13 cellular contexts compared by ENCODE assay signal in genomic region chr5:760363-761205, GRCh38. TPM values are rescaled to one million over a fixed set of nuclear protein-coding genes. Genes with fewer than 3 reads are reported as not detected.
DNase-seq lines count a peak whose midpoint lies in the region; ATAC-seq and TF ChIP-seq lines count a peak whose summit lies in the region.
"Had no signal": no experiment of that assay in that cellular context is flagged by ENCODE, and none has a peak within 500 bp of the region (broad histone marks: within the 10 kb centered on the region; RNA-seq: fewer than 3 reads in every experiment).

No MANE protein-coding gene starts in this region.

- H3K9me3 ChIP-seq in Peyer's patch: no peaks in the 10 kb centered on the region
- H3K9me3 ChIP-seq in stomach: no peaks in the 10 kb centered on the region
- no peaks in the 10 kb centered on the region for H3K9me3 ChIP-seq in A673 (ENCODE audit: low read depth, low read length, poor library complexity, severe bottlenecking)

- H3K4me3 ChIP-seq in Peyer's patch: no peak overlapping the region
- H3K4me3 ChIP-seq in stomach: no peak overlapping the region
- H3K4me3 ChIP-seq in A673 (ENCODE audit: low read depth, low read length, poor library complexity, severe bottlenecking): no peak overlapping the region

- no TSS peak for BruUV-seq in A673 (replicated peaks; lab: Mats Ljungman, UMichigan)

- no peak for TF ChIP-seq EP300 in stomach (IDR thresholded peaks at IDR 0.05)

- no peaks in the 10 kb centered on the region for H3K27me3 ChIP-seq in Peyer's patch
- H3K27me3 ChIP-seq in stomach: no peaks in the 10 kb centered on the region
- H3K27me3 ChIP-seq in A673 (replicated peaks; ENCODE audit: insufficient read depth, low read depth, low read length, poor library complexity): no peaks in the 10 kb centered on the region

- DNase-seq in activated naive CD8-positive, alpha-beta T cell treated with anti-CD3 and anti-CD28 coated beads, Interleukin-2, amount 50 U/mL, for 24 hours: peak; percentile 10
- DNase-seq in activated naive CD8-positive, alpha-beta T cell treated with anti-CD3 and anti-CD28 coated beads for 36 hours: no peak
- peak in 2 of 3 donors; percentile 47 to 52 for DNase-seq in Peyer's patch
- peak; percentile 54 for DNase-seq in islet precursor cell
- DNase-seq in stomach: peak; percentile 25
- DNase-seq in A673 (ENCODE audit: low spot score): no peak
- DNase-seq in NCI-H187 (lab: John Stamatoyannopoulos, UW): no peak
- DNase-seq: DMS 273 treated with DMSO at 0.1 percent for 48 hours, NCI-H1436, nephron progenitor cell had no signal

- no peak overlapping the region for H3K4me3 Mint-ChIP-seq in activated naive CD8-positive, alpha-beta T cell treated with anti-CD3 and anti-CD28 coated beads, Interleukin-2, amount 50 U/mL, for 24 hours
- no peak overlapping the region for H3K4me3 Mint-ChIP-seq in activated naive CD8-positive, alpha-beta T cell treated with anti-CD3 and anti-CD28 coated beads for 36 hours
- H3K4me3 Mint-ChIP-seq: nephron progenitor cell had no signal

- WGBS in stomach, 5 donors: 95 to 97% (median 97%) methylated on average over 31 of the region's 31 CpGs

- no peak for ATAC-seq in activated naive CD8-positive, alpha-beta T cell treated with anti-CD3 and anti-CD28 coated beads, Interleukin-2, amount 50 U/mL, for 24 hours
- ATAC-seq in GM21528 (IDR thresholded peaks at IDR 0.05; ENCODE audit: low FRiP score, unreplicated experiment): no peak

- peaks cover 17% of the 10 kb centered on the region for H3K4me1 Mint-ChIP-seq in activated naive CD8-positive, alpha-beta T cell treated with anti-CD3 and anti-CD28 coated beads, Interleukin-2, amount 50 U/mL, for 24 hours
- H3K4me1 Mint-ChIP-seq in activated naive CD8-positive, alpha-beta T cell treated with anti-CD3 and anti-CD28 coated beads for 36 hours: peaks cover 7% of the 10 kb centered on the region

- TF ChIP-seq POLR2A in Peyer's patch (IDR thresholded peaks at IDR 0.05) (no peak), stomach (IDR thresholded peaks at IDR 0.05) (no peak)

- H3K36me3 ChIP-seq in Peyer's patch (no peaks in the 10 kb centered on the region), stomach (peaks cover 0 to 24% (median 2%) of the 10 kb centered on the region in 4 donors), A673 (ENCODE audit: insufficient read depth, low read length, poor library complexity, severe bottlenecking) (no peaks in the 10 kb centered on the region)

- H3K27ac Mint-ChIP-seq in activated naive CD8-positive, alpha-beta T cell treated with anti-CD3 and anti-CD28 coated beads, Interleukin-2, amount 50 U/mL, for 24 hours: no peak overlapping the region
- no peak overlapping the region for H3K27ac Mint-ChIP-seq in activated naive CD8-positive, alpha-beta T cell treated with anti-CD3 and anti-CD28 coated beads for 36 hours
- H3K27ac Mint-ChIP-seq: activated T-helper 2 cell treated with anti-CD3 and anti-CD28 coated beads, Interferon-gamma antibody, Interleukin-2, Interleukin-4, amounts not matched to agents 10 μg/mL and 5 μg/mL and 100 μg/mL, durations not matched to agents 14 hours and 24 hours and 36 hours; nephron progenitor cell had no signal

- TF ChIP-seq CTCF in Peyer's patch (IDR thresholded peaks at IDR 0.05) (no peak), stomach (IDR thresholded peaks at IDR 0.05) (no peak), A673 (conservative IDR thresholded peaks at IDR 0.05; ENCODE audit: low read depth, low read length) (no peak)

- intact Hi-C loops in stomach (cut with DNase I; ENCODE audit: low total_unique reads): no loop called here
- intact Hi-C loops in A673 (cut with micrococcal nuclease; ENCODE audit: unreplicated experiment): no loop called here

- peaks cover 8% of the 10 kb centered on the region for H3K27me3 Mint-ChIP-seq in activated naive CD8-positive, alpha-beta T cell treated with anti-CD3 and anti-CD28 coated beads, Interleukin-2, amount 50 U/mL, for 24 hours
- H3K27me3 Mint-ChIP-seq in activated naive CD8-positive, alpha-beta T cell treated with anti-CD3 and anti-CD28 coated beads for 36 hours: no peaks in the 10 kb centered on the region

- no peaks in the 10 kb centered on the region for H3K36me3 Mint-ChIP-seq in activated naive CD8-positive, alpha-beta T cell treated with anti-CD3 and anti-CD28 coated beads, Interleukin-2, amount 50 U/mL, for 24 hours (ENCODE audit: low read depth)
- no peaks in the 10 kb centered on the region for H3K36me3 Mint-ChIP-seq in activated naive CD8-positive, alpha-beta T cell treated with anti-CD3 and anti-CD28 coated beads for 36 hours

- CTCF ChIA-PET in A673 (lab: Charles Lee): no interaction called here

- POLR2A ChIA-PET in A673 (lab: Charles Lee; ENCODE audit: low non-redundant PET): no interaction called here

- H3K4me1 ChIP-seq in Peyer's patch: peaks cover 9 to 36% (median 19%) of the 10 kb centered on the region in 4 donors
- H3K4me1 ChIP-seq in stomach: peaks cover 36 to 45% (median 39%) of the 10 kb centered on the region in 4 donors
- no peaks in the 10 kb centered on the region for H3K4me1 ChIP-seq in A673 (ENCODE audit: insufficient read depth, low read length, poor library complexity, severe bottlenecking)

- H3K27ac ChIP-seq in Peyer's patch (no peak overlapping the region), stomach (no peak overlapping the region), A673 (ENCODE audit: low read depth, low read length, poor library complexity, severe bottlenecking) (no peak overlapping the region)
- H3K27ac ChIP-seq: HL-60 had no signal

- H3K9me3 Mint-ChIP-seq in activated naive CD8-positive, alpha-beta T cell treated with anti-CD3 and anti-CD28 coated beads, Interleukin-2, amount 50 U/mL, for 24 hours: no peaks in the 10 kb centered on the region
- H3K9me3 Mint-ChIP-seq in activated naive CD8-positive, alpha-beta T cell treated with anti-CD3 and anti-CD28 coated beads for 36 hours: no peaks in the 10 kb centered on the region
- H3K9me3 Mint-ChIP-seq: activated T-helper 2 cell treated with anti-CD3 and anti-CD28 coated beads, Interferon-gamma antibody, Interleukin-2, Interleukin-4, amounts not matched to agents 10 μg/mL and 5 μg/mL and 100 μg/mL, durations not matched to agents 14 hours and 24 hours and 36 hours had no signal

RNA-seq across cellular contexts. Expression of gene ZDHHC11B, which starts 23.9 kb away (rescaled TPM):
- total RNA-seq in activated naive CD8-positive, alpha-beta T cell treated with anti-CD3 and anti-CD28 coated beads for 36 hours: not detected
- total RNA-seq in Peyer's patch: 10 to 100 TPM in 3 of 4 donors, 1 to 10 TPM in 1; 4.6 to 52.0 (median 28.6) TPM
- 10 to 100 TPM in 3 of 5 donors, 1 to 10 TPM in 2; 1.8 to 42.4 (median 11.7) TPM for total RNA-seq in stomach
- polyA plus RNA-seq in stomach: 10 to 100 TPM in 1 of 3 donors, 1 to 10 TPM in 1, under 1 TPM in 1; 0.93 to 11.5 (median 1.2) TPM
- total RNA-seq in A673 (2021): 1.3 and 1.6 TPM in 2 replicates

Comparison
In these comparisons a context has a peak if more than half of its experiments do, and no peak if none do; other contexts are left out.
1. DNase-seq: peak in activated naive CD8-positive, alpha-beta T cell treated with anti-CD3 and anti-CD28 coated beads, Interleukin-2, amount 50 U/mL, for 24 hours (single experiment), Peyer's patch (2 of 3), islet precursor cell (single experiment) and stomach (single experiment); none in activated naive CD8-positive, alpha-beta T cell treated with anti-CD3 and anti-CD28 coated beads for 36 hours (single experiment), A673 (single experiment) and NCI-H187 (0 of 2).